In genomic region chr18:43482136-43482535, GRCh38 we compare ENCODE assay signal across 10 cellular contexts.
"Had no signal": no experiment of that assay in that cellular context is flagged by ENCODE, and none has a peak within 500 bp of the region (broad histone marks: within the 10 kb centered on the region; RNA-seq: fewer than 3 reads in every experiment).

No MANE protein-coding gene starts in this region.

- H3K9ac ChIP-seq: GM23248 had no signal

- H3K9me3 ChIP-seq: HAP-1 had no signal

- H3K36me3 ChIP-seq: HAP-1 had no signal

- ATAC-seq: HCT116, K562 had no signal

- DNase-seq: GM23248, GOT3, H7, HFFc6, IMR-90, KG1 had no signal

- H3K27ac Mint-ChIP-seq: HFFc6 had no signal

- H3K4me1 ChIP-seq: HAP-1 had no signal

- H3K27ac ChIP-seq: GM23248, HL-60 had no signal

- H3K4me3 Mint-ChIP-seq: HFFc6 had no signal

- H3K4me3 ChIP-seq: GM23248, HAP-1, K562 had no signal

- H2AFZ ChIP-seq: GM23248 had no signal
